In genomic region chr16:21702259-21702658, GRCh38 we compare ENCODE assay signal across 27 cellular contexts. TPM values are rescaled to one million over a fixed set of nuclear protein-coding genes. Genes with fewer than 3 reads are reported as not detected.
"Had no signal": no experiment of that assay in that cellular context is flagged by ENCODE, and none has a peak within 500 bp of the region (broad histone marks: within the 10 kb centered on the region; RNA-seq: fewer than 3 reads in every experiment).

No MANE protein-coding gene starts in this region.

- ATAC-seq: left colon; left lung; lower lobe of right lung; natural killer cell; psoas muscle; right lobe of liver; stimulated activated naive B cell treated with anti-CD40 and anti-IgM and Interleukin-4, amounts not matched to agents 10 μg/mL and 1 μg/mL and 100 μg/mL, for 72 hours; stimulated activated naive CD8-positive, alpha-beta T cell treated with anti-CD3 and anti-CD28 coated beads, Interleukin-15, Interleukin-2, amounts not matched to agents 100 U/mL and 50 U/mL, for 24 hours; upper lobe of right lung had no signal

- H3K27ac Mint-ChIP-seq: naive B cell; natural killer cell; nephron progenitor cell; neural progenitor cell; stimulated activated naive B cell treated with anti-CD40 and anti-IgM and Interleukin-4, amounts not matched to agents 10 μg/mL and 1 μg/mL and 100 μg/mL, for 72 hours had no signal

- DNase-seq: hippocampal formation; left colon; left lung; lower lobe of right lung; mammary epithelial cell; mesenchymal stem cell; naive B cell; natural killer cell; nephron progenitor cell; occipital lobe; psoas muscle; right lobe of liver; stimulated activated CD4-positive, alpha-beta T cell treated with anti-CD3 and anti-CD28 coated beads, Interleukin-12 subunit alpha, Interleukin-12 subunit beta, amount 100 ng/mL, for 4 hours; stimulated activated CD4-positive, alpha-beta T cell treated with anti-CD3 and anti-CD28 coated beads, Interleukin-15, amount 100 ng/mL, for 24 hours; stimulated activated CD4-positive, alpha-beta T cell treated with anti-CD3 and anti-CD28 coated beads, Interleukin-2, amount 100 ng/mL, for 24 hours; stimulated activated CD4-positive, alpha-beta T cell treated with anti-CD3 and anti-CD28 coated beads, Interleukin-4, amount 100 ng/mL, for 1 hour; stimulated activated naive B cell treated with anti-CD40 and anti-IgM and Interleukin-4, amounts not matched to agents 10 μg/mL and 1 μg/mL and 100 μg/mL, for 72 hours; stimulated activated naive CD8-positive, alpha-beta T cell treated with anti-CD3 and anti-CD28 coated beads, Interleukin-15, Interleukin-2, amounts not matched to agents 100 U/mL and 50 U/mL, for 24 hours; stomach; testis; thyroid gland; transverse colon; upper lobe of right lung had no signal

- H3K9me3 Mint-ChIP-seq: naive B cell; natural killer cell; nephron progenitor cell; neural progenitor cell; stimulated activated naive B cell treated with anti-CD40 and anti-IgM and Interleukin-4, amounts not matched to agents 10 μg/mL and 1 μg/mL and 100 μg/mL, for 72 hours had no signal

- H3K36me3 Mint-ChIP-seq: naive B cell, natural killer cell, neural progenitor cell had no signal

RNA-seq across cellular contexts. Expression of gene OTOA, which starts 38.5 kb away (rescaled TPM):
- total RNA-seq: right atrium auricular region had no signal
- polyA plus RNA-seq: keratinocyte had no signal

RNA-seq across cellular contexts. Expression of gene IGSF6, which starts 49.9 kb away (rescaled TPM):
- total RNA-seq: mammary epithelial cell, osteocyte had no signal
- polyA plus RNA-seq: keratinocyte, mammary epithelial cell had no signal
